In genomic region chr16:89599451-89599858, GRCh38 we compare ENCODE assay signal across 9 cellular contexts. TPM values are rescaled to one million over a fixed set of nuclear protein-coding genes. Genes with fewer than 3 reads are reported as not detected.
DNase-seq lines count a peak whose midpoint lies in the region; ATAC-seq and TF ChIP-seq lines count a peak whose summit lies in the region.
"Had no signal": no experiment of that assay in that cellular context is flagged by ENCODE, and none has a peak within 500 bp of the region (broad histone marks: within the 10 kb centered on the region; RNA-seq: fewer than 3 reads in every experiment).

No MANE protein-coding gene starts in this region.

- intact Hi-C loops in Right ventricle myocardium superior (cut with DNase I): no loop called here
- intact Hi-C loops in esophagus muscularis mucosa (cut with DNase I): no loop called here

- H3K9me3 ChIP-seq in cardiac muscle cell (ENCODE audit: low read depth) (no peaks in the 10 kb centered on the region), NT2/D1 (ENCODE audit: insufficient read depth, low read length) (no peaks in the 10 kb centered on the region), esophagus muscularis mucosa (no peaks in the 10 kb centered on the region)

- H3K36me3 ChIP-seq in cardiac muscle cell (no peaks in the 10 kb centered on the region), NT2/D1 (ENCODE audit: insufficient read depth, insufficient read length, low read length) (peaks cover 14% of the 10 kb centered on the region), esophagus muscularis mucosa (no peaks in the 10 kb centered on the region)

- peaks cover 24% of the 10 kb centered on the region for H3K4me1 ChIP-seq in cardiac muscle cell (ENCODE audit: low read depth)
- H3K4me1 ChIP-seq in NT2/D1 (ENCODE audit: insufficient read depth, insufficient read length): peaks cover 28% of the 10 kb centered on the region
- peaks cover 3 to 14% (median 11%) of the 10 kb centered on the region in 4 donors for H3K4me1 ChIP-seq in esophagus muscularis mucosa

- no peaks in the 10 kb centered on the region for H3K36me3 Mint-ChIP-seq in stimulated activated memory B cell treated with anti-CD40 and anti-IgM and Interleukin-4, amounts not matched to agents 10 μg/mL and 1 μg/mL and 100 μg/mL, for 72 hours

- H3K27ac Mint-ChIP-seq in stimulated activated memory B cell treated with anti-CD40 and anti-IgM and Interleukin-4, amounts not matched to agents 10 μg/mL and 1 μg/mL and 100 μg/mL, for 72 hours: no peak overlapping the region

- TF ChIP-seq EP300 in esophagus muscularis mucosa (IDR thresholded peaks at IDR 0.05): no peak

- peak; percentile 38 for TF ChIP-seq CTCF in cardiac muscle cell (IDR thresholded peaks at IDR 0.05; ENCODE audit: low read depth, low read length)
- TF ChIP-seq CTCF in esophagus muscularis mucosa (IDR thresholded peaks at IDR 0.05): no peak

- WGBS in esophagus muscularis mucosa: no CpG with 5 or more reads among the region's 8 CpGs

- DNase-seq in cardiac muscle cell (ENCODE audit: low read depth in 1 of 2, low spot score in 1 of 2): peak in 1 of 2 donors; percentile 69
- DNase-seq in Right ventricle myocardium superior: no peak
- peak; percentile 67 for DNase-seq in NT2/D1 (ENCODE audit: low read depth, low spot score)
- peak; percentile 74 for DNase-seq in ecto neural progenitor cell (ENCODE audit: low spot score)
- no peak for DNase-seq in NCI-H1105 treated with DMSO at 0.1 percent for 48 hours (lab: John Stamatoyannopoulos, UW)
- no peak for DNase-seq in NCI-H2171 (lab: John Stamatoyannopoulos, UW)
- DNase-seq in esophagus muscularis mucosa (ENCODE audit: extremely low spot score): no peak

- peak overlapping the region; percentile 65 for H3K27ac ChIP-seq in cardiac muscle cell
- H3K27ac ChIP-seq in esophagus muscularis mucosa (replicated peaks in 1 of 4): no peak overlapping the region

- H3K4me3 ChIP-seq in cardiac muscle cell: no peak overlapping the region
- no peak overlapping the region for H3K4me3 ChIP-seq in NT2/D1 (ENCODE audit: insufficient read length, low read depth)
- H3K4me3 ChIP-seq in esophagus muscularis mucosa: no peak overlapping the region

- ATAC-seq in Right ventricle myocardium superior (ENCODE audit: poor library complexity): no peak
- ATAC-seq in stimulated activated memory B cell treated with anti-CD40 and anti-IgM and Interleukin-4, amounts not matched to agents 10 μg/mL and 1 μg/mL and 100 μg/mL, for 72 hours: peak; percentile 40

- no peak for TF ChIP-seq POLR2A in esophagus muscularis mucosa (IDR thresholded peaks at IDR 0.05; ENCODE audit: low read depth)

- H3K9me3 Mint-ChIP-seq in stimulated activated memory B cell treated with anti-CD40 and anti-IgM and Interleukin-4, amounts not matched to agents 10 μg/mL and 1 μg/mL and 100 μg/mL, for 72 hours: no peaks in the 10 kb centered on the region

- H3K27me3 ChIP-seq in cardiac muscle cell (no peaks in the 10 kb centered on the region), NT2/D1 (ENCODE audit: insufficient read depth, insufficient read length) (peaks cover 7% of the 10 kb centered on the region), esophagus muscularis mucosa (peaks cover 0 to 22% (median 0%) of the 10 kb centered on the region in 4 donors)

- H3K9ac ChIP-seq in NT2/D1 (ENCODE audit: insufficient read length, low read depth): peak overlapping the region; percentile 42

- H3K4me3 Mint-ChIP-seq in stimulated activated memory B cell treated with anti-CD40 and anti-IgM and Interleukin-4, amounts not matched to agents 10 μg/mL and 1 μg/mL and 100 μg/mL, for 72 hours: no peak overlapping the region

- peaks cover 33% of the 10 kb centered on the region for H3K27me3 Mint-ChIP-seq in stimulated activated memory B cell treated with anti-CD40 and anti-IgM and Interleukin-4, amounts not matched to agents 10 μg/mL and 1 μg/mL and 100 μg/mL, for 72 hours

- peaks cover 13% of the 10 kb centered on the region for H3K4me1 Mint-ChIP-seq in stimulated activated memory B cell treated with anti-CD40 and anti-IgM and Interleukin-4, amounts not matched to agents 10 μg/mL and 1 μg/mL and 100 μg/mL, for 72 hours

RNA-seq across cellular contexts. Expression of gene DPEP1, which starts 14.0 kb away (rescaled TPM):
- total RNA-seq in cardiac muscle cell (0.78 and 2.2 TPM in 2 replicates), Right ventricle myocardium superior (not detected), esophagus muscularis mucosa (under 1 TPM in 1 of 4 donors, not detected in 3; 0.99 TPM)
- 0.64 and 2.1 TPM in 2 replicates for polyA plus RNA-seq in cardiac muscle cell
- total RNA-seq: skeletal muscle tissue had no signal

RNA-seq across cellular contexts. Expression of gene CPNE7, which starts 23.9 kb away (rescaled TPM):
- 0.88 and 2.2 TPM in 2 replicates for total RNA-seq in cardiac muscle cell
- 1.6 and 7.0 TPM in 2 replicates for polyA plus RNA-seq in cardiac muscle cell
- total RNA-seq in Right ventricle myocardium superior: not detected
- 1 to 10 TPM in 2 of 4 donors, under 1 TPM in 1, not detected in 1; 0.83 to 1.7 (median 1.4) TPM for total RNA-seq in esophagus muscularis mucosa
- total RNA-seq: skeletal muscle tissue had no signal

RNA-seq across cellular contexts. Expression of gene RPL13, which starts 39.0 kb away (rescaled TPM):
- 4,932 and 5,939 TPM in 2 replicates for total RNA-seq in cardiac muscle cell
- polyA plus RNA-seq in cardiac muscle cell: 1,293 and 1,556 TPM in 2 replicates
- 1,044 TPM for total RNA-seq in Right ventricle myocardium superior
- total RNA-seq in esophagus muscularis mucosa: 1,000 to 10,000 TPM; 4,039 to 6,804 (median 5,312) TPM

RNA-seq across cellular contexts. Expression of gene CHMP1A, which starts 58.1 kb away (rescaled TPM):
- 82.2 and 86.2 TPM in 2 replicates for total RNA-seq in cardiac muscle cell
- 87.5 and 89.6 TPM in 2 replicates for polyA plus RNA-seq in cardiac muscle cell
- total RNA-seq in Right ventricle myocardium superior: 32.6 TPM
- total RNA-seq in esophagus muscularis mucosa: 100 to 1,000 TPM in 1 of 4 donors, 10 to 100 TPM in 3; 71.8 to 117 (median 87.8) TPM

RNA-seq across cellular contexts. Expression of gene SPATA33, which starts 58.2 kb away (rescaled TPM):
- total RNA-seq in cardiac muscle cell (8.3 and 12.6 TPM in 2 replicates), Right ventricle myocardium superior (1.9 TPM), esophagus muscularis mucosa (1 to 10 TPM; 2.2 to 4.9 (median 3.6) TPM)
- polyA plus RNA-seq in cardiac muscle cell: 13.2 and 13.5 TPM in 2 replicates

Comparison
In these comparisons a context has a peak if more than half of its experiments do, and no peak if none do; other contexts are left out.
1. DNase-seq: peak in NT2/D1 (single experiment) and ecto neural progenitor cell (single experiment); none in Right ventricle myocardium superior (single experiment), NCI-H1105 treated with DMSO at 0.1 percent for 48 hours (single experiment), NCI-H2171 (single experiment) and esophagus muscularis mucosa (single experiment).